29 cellular contexts compared by ENCODE assay signal in genomic region chr1:3085721-3086120, GRCh38. TPM values are rescaled to one million over a fixed set of nuclear protein-coding genes. Genes with fewer than 3 reads are reported as not detected.
"Had no signal": no experiment of that assay in that cellular context is flagged by ENCODE, and none has a peak within 500 bp of the region (broad histone marks: within the 10 kb centered on the region; RNA-seq: fewer than 3 reads in every experiment).

No MANE protein-coding gene starts in this region.

- H3K4me1 Mint-ChIP-seq: endodermal cell had no signal

- DNase-seq: colonic mucosa; cortex of kidney; dermis blood vessel endothelial cell; dorsolateral prefrontal cortex; effector CD4-positive, alpha-beta T cell; effector CD8-positive, alpha-beta T cell; effector memory CD4-positive, alpha-beta T cell; effector memory CD8-positive, alpha-beta T cell; endodermal cell; erythroblast; esophagus squamous epithelium; foreskin fibroblast; foreskin keratinocyte; foreskin melanocyte; gastrocnemius medialis; glutamatergic neuron; head of caudate nucleus; heart left ventricle had no signal

- ATAC-seq: effector memory CD8-positive, alpha-beta T cell; esophagus mucosa; foreskin keratinocyte; gastrocnemius medialis; heart left ventricle had no signal

- FAIRE-seq: colon, endometrium, endothelial cell of umbilical vein, frontal cortex had no signal

- H3K9me3 Mint-ChIP-seq: dendritic cell treated with granulocyte-macrophage colony-stimulating factor and Interleukin-4, amounts not matched to agents 40 ng/mL and 50 ng/mL, for 4 days; effector memory CD8-positive, alpha-beta T cell; endodermal cell had no signal

- H3K27me3 ChIP-seq: colonic mucosa, foreskin keratinocyte, heart left ventricle had no signal

- H3K4me3 ChIP-seq: colonic mucosa, coronary artery, dorsolateral prefrontal cortex, esophagus muscularis mucosa, esophagus squamous epithelium, gastrocnemius medialis, gastroesophageal sphincter, heart left ventricle had no signal

- H3K9me3 ChIP-seq: colonic mucosa, esophagus muscularis mucosa, esophagus squamous epithelium, gastrocnemius medialis, gastroesophageal sphincter, heart left ventricle had no signal

- H3K36me3 ChIP-seq: colonic mucosa, esophagus muscularis mucosa, esophagus squamous epithelium, gastrocnemius medialis, gastroesophageal sphincter, heart left ventricle had no signal

- H3K4me1 ChIP-seq: colonic mucosa, esophagus squamous epithelium, foreskin keratinocyte, gastrocnemius medialis, gastroesophageal sphincter had no signal

- H3K4me3 Mint-ChIP-seq: dendritic cell treated with granulocyte-macrophage colony-stimulating factor and Interleukin-4, amounts not matched to agents 40 ng/mL and 50 ng/mL, for 4 days; effector memory CD8-positive, alpha-beta T cell; endodermal cell had no signal

- H3K27ac Mint-ChIP-seq: dendritic cell treated with granulocyte-macrophage colony-stimulating factor and Interleukin-4, amounts not matched to agents 40 ng/mL and 50 ng/mL, for 4 days; effector memory CD8-positive, alpha-beta T cell; endodermal cell had no signal

- H3K27ac ChIP-seq: colonic mucosa, epithelial cell of prostate, esophagus muscularis mucosa, esophagus squamous epithelium, foreskin keratinocyte, gastrocnemius medialis, gastroesophageal sphincter had no signal

RNA-seq across cellular contexts. Expression of gene PRDM16, which starts 16.7 kb away (rescaled TPM):
- total RNA-seq: dermis blood vessel endothelial cell, dermis microvascular lymphatic vessel endothelial cell, endothelial cell of umbilical vein had no signal
- polyA plus RNA-seq: endothelial cell of umbilical vein had no signal
